Comparison of ENCODE assay signal across 1 cellular context in the genomic region with DNA sequence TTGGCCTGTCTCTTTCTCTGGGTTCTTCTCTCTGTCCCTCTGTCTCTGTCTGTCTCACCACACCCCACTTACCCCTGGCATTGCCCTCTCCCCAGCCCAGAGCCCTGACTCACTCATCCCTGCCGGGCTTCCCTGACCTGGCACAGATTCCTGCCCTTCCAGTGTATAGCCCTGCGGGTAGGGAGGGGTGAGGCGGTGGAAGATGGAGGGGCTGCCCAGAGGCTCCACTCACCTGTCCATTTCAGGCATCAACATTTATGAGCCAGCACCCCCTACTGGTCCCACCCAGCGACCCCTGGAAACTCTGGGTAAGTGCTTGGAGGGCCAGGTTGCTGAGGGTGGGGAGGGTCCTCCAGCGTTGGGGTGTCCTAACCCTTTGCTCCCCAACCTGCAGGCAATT.
TF ChIP-seq lines count a peak whose summit lies in the region.

No MANE protein-coding gene starts in this region.

TF ChIP-seq in Ishikawa, 13 proteins besides CTCF, POLR2A, EP300 and RAD21:
- no peak for TF ChIP-seq FOXM1 (IDR thresholded peaks at IDR 0.05; ENCODE audit: borderline replicate concordance, low read depth)
- TF ChIP-seq TAF1 (IDR thresholded peaks at IDR 0.05; ENCODE audit: low read depth), result no peak
- TF ChIP-seq EGR1 (IDR thresholded peaks at IDR 0.05), result no peak
- no peak for TF ChIP-seq YY1 (IDR thresholded peaks at IDR 0.05; ENCODE audit: low read depth)
- no peak for TF ChIP-seq TEAD4 (IDR thresholded peaks at IDR 0.05)
- TF ChIP-seq TCF12 (IDR thresholded peaks at IDR 0.05; ENCODE audit: low read depth), result no peak
